Comparison of ENCODE assay signal across 27 cellular contexts in the genomic region with DNA sequence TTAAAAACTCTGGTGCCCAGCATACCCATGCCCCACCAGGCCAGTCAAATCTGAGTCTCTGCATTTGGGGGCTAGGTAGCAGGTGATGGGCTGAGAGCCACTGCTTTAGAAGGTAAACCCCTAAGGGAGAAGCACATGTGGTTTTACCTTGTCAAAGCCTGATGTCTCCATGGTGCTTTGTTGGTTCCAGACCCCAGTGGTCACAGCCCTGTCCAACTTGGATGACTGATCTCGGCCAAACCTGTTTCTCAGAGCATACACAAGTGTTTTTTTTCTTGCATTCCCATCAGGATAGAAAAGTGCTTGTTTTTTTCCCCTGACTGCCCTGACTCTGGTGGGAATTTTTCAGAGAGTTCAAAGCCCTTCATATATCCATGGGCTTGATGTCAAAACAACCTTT.
"Had no signal": no experiment of that assay in that cellular context is flagged by ENCODE, and none has a peak within 500 bp of the region (broad histone marks: within the 10 kb centered on the region; RNA-seq: fewer than 3 reads in every experiment).

No MANE protein-coding gene starts in this region.

- ATAC-seq: gastroesophageal sphincter, lower lobe of right lung, sciatic nerve had no signal

- H3K4me3 Mint-ChIP-seq: nephron progenitor cell had no signal

- DNase-seq: dermis blood vessel endothelial cell; effector memory CD4-positive, alpha-beta T cell; heart left ventricle; hippocampal formation; islet precursor cell; left ventricle myocardium superior; lower lobe of right lung; occipital lobe; ovary; posterior cingulate gyrus; psoas muscle; retina; stimulated activated CD4-positive, alpha-beta T cell treated with anti-CD3 and anti-CD28 coated beads, Interleukin-12 subunit alpha, Interleukin-12 subunit beta, amount 100 ng/mL, for 4 hours; stimulated activated CD4-positive, alpha-beta T cell treated with anti-CD3 and anti-CD28 coated beads, Interleukin-1b, Interleukin-23, amount 100 ng/mL, for 48 hours; stimulated activated CD4-positive, alpha-beta T cell treated with anti-CD3 and anti-CD28 coated beads, Interleukin-4, amount 100 ng/mL, for 1 hour; stimulated activated CD8-positive, alpha-beta memory T cell treated with anti-CD3 and anti-CD28 coated beads, Interleukin-4, amount 100 ng/mL, for 48 hours; stimulated activated naive CD8-positive, alpha-beta T cell treated with anti-CD3 and anti-CD28 coated beads, Interleukin-15, Interleukin-2, amounts not matched to agents 100 U/mL and 50 U/mL, for 24 hours; testis; upper lobe of left lung; uterus had no signal

- H3K27ac ChIP-seq: coronary artery, esophagus muscularis mucosa, foreskin keratinocyte, gastroesophageal sphincter, heart left ventricle, lower lobe of right lung, ovary, psoas muscle, testis, tibial nerve, upper lobe of left lung, uterus had no signal
